Comparison of ENCODE assay signal across 11 cellular contexts in the genomic region with DNA sequence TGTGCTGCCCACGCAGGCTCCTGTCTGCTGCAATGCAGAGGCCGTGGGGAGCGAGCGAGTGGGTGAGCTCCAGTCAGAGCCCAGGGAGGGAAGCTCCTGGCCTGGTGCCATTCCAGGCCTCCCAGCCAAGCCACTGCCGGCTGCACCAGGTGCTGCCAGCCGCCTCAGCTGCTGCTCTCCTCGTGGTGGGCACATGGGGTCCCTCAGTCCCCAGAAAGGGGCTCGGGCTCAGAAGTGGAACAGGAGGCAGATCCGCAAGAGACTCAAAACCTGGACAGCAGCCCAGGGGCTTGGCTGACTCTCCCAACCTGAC. TPM values are rescaled to one million over a fixed set of nuclear protein-coding genes. Genes with fewer than 3 reads are reported as not detected.
DNase-seq lines count a peak whose midpoint lies in the region; ATAC-seq, FAIRE-seq and TF ChIP-seq lines count a peak whose summit lies in the region.
"Had no signal": no experiment of that assay in that cellular context is flagged by ENCODE, and none has a peak within 500 bp of the region (broad histone marks: within the 10 kb centered on the region; RNA-seq: fewer than 3 reads in every experiment).

No MANE protein-coding gene starts in this region.

- WGBS in GM23248 (ENCODE audit: low coverage in 1 of 2, low lambda C conversion rate in 2 of 2, missing lambda C conversion rate in 2 of 2), 2 experiments: 52 to 64% methylated on average over 9 of the region's 9 CpGs
- WGBS in gastroesophageal sphincter (ENCODE audit: low coverage in 1 of 2), 2 donors: no CpG with 5 or more reads among the region's 9 CpGs
- WGBS in prostate gland: 19% methylated on average over 7 of the region's 9 CpGs

- peak; percentile 22 for ATAC-seq in gastroesophageal sphincter
- ATAC-seq in HG02623 (IDR thresholded peaks at IDR 0.05; ENCODE audit: unreplicated experiment): no peak
- ATAC-seq: activated naive CD4-positive, alpha-beta T cell treated with anti-CD3 and anti-CD28 coated beads, Interleukin-2, amount 50 U/mL, for 72 hours had no signal

- no peak for TF ChIP-seq EP300 in gastroesophageal sphincter (IDR thresholded peaks at IDR 0.05)

- H3K9ac ChIP-seq in GM23248: no peak overlapping the region
- H3K9ac ChIP-seq in rectal smooth muscle tissue (ENCODE audit: low read length): no peak overlapping the region

- in situ Hi-C loops in GM23248 (cut with MboI): no loop called here

- intact Hi-C loops in PC-9 (cut with micrococcal nuclease; ENCODE audit: unreplicated experiment) (no loop called here), prostate gland (cut with DNase I) (no loop called here)

- DNase-seq in GM23248: peak; percentile 57
- no peak for DNase-seq in PC-9
- DNase-seq in HTR-8/SVneo (ENCODE audit: insufficient read length, low spot score): no peak
- no peak for DNase-seq in HT-29 (ENCODE audit: low spot score)
- no peak for DNase-seq in prostate gland (ENCODE audit: low spot score)

- H3K79me2 ChIP-seq in GM23248 (ENCODE audit: insufficient read depth) (no peaks in the 10 kb centered on the region), PC-9 (ENCODE audit: low read depth) (no peaks in the 10 kb centered on the region)

- TF ChIP-seq CTCF in PC-9 (conservative IDR thresholded peaks at IDR 0.05) (no peak), gastroesophageal sphincter (IDR thresholded peaks at IDR 0.05) (no peak), prostate gland (IDR thresholded peaks at IDR 0.05) (no peak)

- CTCF ChIA-PET in PC-9 (lab: Charles Lee): interaction anchor here (0.5 kb wide), 1 partner anchor 1344 kb away, joined by 14 read pairs; no protein-coding TSS in a partner anchor

- FAIRE-seq in HTR-8/SVneo (lab: Jason Lieb, UNC): no peak

- no peaks in the 10 kb centered on the region for H3K27me3 ChIP-seq in GM23248 (replicated peaks; ENCODE audit: insufficient read depth)
- H3K27me3 ChIP-seq in PC-9 (ENCODE audit: insufficient read depth, low read depth): no peaks in the 10 kb centered on the region
- H3K27me3 ChIP-seq in gastroesophageal sphincter: no peaks in the 10 kb centered on the region
- H3K27me3 ChIP-seq in rectal smooth muscle tissue (ENCODE audit: control insufficient read depth, insufficient read depth, low read length): no peaks in the 10 kb centered on the region
- H3K27me3 ChIP-seq in prostate gland (replicated peaks; ENCODE audit: insufficient read depth): no peaks in the 10 kb centered on the region
- H3K27me3 ChIP-seq: uterus had no signal

- no peaks in the 10 kb centered on the region for H3K9me3 ChIP-seq in GM23248 (ENCODE audit: low read depth)
- no peaks in the 10 kb centered on the region for H3K9me3 ChIP-seq in PC-9 (ENCODE audit: insufficient read depth, low read depth)
- no peaks in the 10 kb centered on the region for H3K9me3 ChIP-seq in gastroesophageal sphincter
- no peaks in the 10 kb centered on the region for H3K9me3 ChIP-seq in prostate gland
- H3K9me3 ChIP-seq: uterus had no signal

- TF ChIP-seq POLR2A in gastroesophageal sphincter (IDR thresholded peaks at IDR 0.05): no peak
- TF ChIP-seq POLR2A in prostate gland (IDR thresholded peaks at IDR 0.05): no peak

- peaks cover 10% of the 10 kb centered on the region; the same call in 1 of the 2 replicates for H3F3A ChIP-seq in GM23248 (ENCODE audit: insufficient read depth)
- H3F3A ChIP-seq in PC-9 (ENCODE audit: insufficient read depth, low read depth): peaks cover 12% of the 10 kb centered on the region

- H3K4me2 ChIP-seq in GM23248 (ENCODE audit: unreplicated experiment) (no peak overlapping the region), PC-9 (no peak overlapping the region)
- H3K4me2 ChIP-seq: smooth muscle cell had no signal

- TSS peak; percentile 14 for BruUV-seq in PC-9 (replicated peaks; lab: Mats Ljungman, UMichigan)

- POLR2A ChIA-PET in PC-9 (lab: Charles Lee; ENCODE audit: unreplicated experiment): no interaction called here

- H3K27ac ChIP-seq in GM23248 (no peak overlapping the region), PC-9 (no peak overlapping the region), gastroesophageal sphincter (no peak overlapping the region), rectal smooth muscle tissue (ENCODE audit: low read depth, low read length) (no peak overlapping the region), prostate gland (no peak overlapping the region)
- H3K27ac ChIP-seq: uterus had no signal

- H3K4me3 ChIP-seq in GM23248 (no peak overlapping the region), PC-9 (no peak overlapping the region), gastroesophageal sphincter (peak overlapping the region in 1 of 2 donors; percentile 12), rectal smooth muscle tissue (ENCODE audit: low read length) (peak overlapping the region; percentile 2), prostate gland (no peak overlapping the region)
- H3K4me3 ChIP-seq: smooth muscle cell, uterus had no signal

- H3K36me3 ChIP-seq in GM23248 (ENCODE audit: low read depth): no peaks in the 10 kb centered on the region
- no peaks in the 10 kb centered on the region for H3K36me3 ChIP-seq in PC-9 (ENCODE audit: low read depth)
- H3K36me3 ChIP-seq in gastroesophageal sphincter: peaks cover 0 to 13% of the 10 kb centered on the region in 2 donors
- H3K36me3 ChIP-seq in rectal smooth muscle tissue (ENCODE audit: control insufficient read depth, insufficient read depth, low read length): no peaks in the 10 kb centered on the region
- H3K36me3 ChIP-seq in prostate gland: no peaks in the 10 kb centered on the region
- H3K36me3 ChIP-seq: uterus had no signal

- H3K4me1 ChIP-seq in GM23248 (ENCODE audit: insufficient read depth): no peaks in the 10 kb centered on the region
- peaks cover 5% of the 10 kb centered on the region for H3K4me1 ChIP-seq in PC-9 (replicated peaks; ENCODE audit: insufficient read depth)
- H3K4me1 ChIP-seq in gastroesophageal sphincter: peaks cover 0 to 50% (median 24%) of the 10 kb centered on the region in 3 donors
- H3K4me1 ChIP-seq in rectal smooth muscle tissue (ENCODE audit: control insufficient read depth, insufficient read depth, low read length): peaks cover 10% of the 10 kb centered on the region
- H3K4me1 ChIP-seq in prostate gland (replicated peaks): no peaks in the 10 kb centered on the region

- H3K9me2 ChIP-seq in GM23248 (ENCODE audit: insufficient read depth): no peaks in the 10 kb centered on the region
- H3K9me2 ChIP-seq in PC-9 (ENCODE audit: insufficient read depth): no peaks in the 10 kb centered on the region

- H4K20me1 ChIP-seq in GM23248 (ENCODE audit: insufficient read depth) (no peaks in the 10 kb centered on the region), PC-9 (ENCODE audit: insufficient read depth) (no peaks in the 10 kb centered on the region)

- H2AFZ ChIP-seq in GM23248 (no peak overlapping the region), PC-9 (no peak overlapping the region)

RNA-seq across cellular contexts. Expression of gene ABCB9, which starts 2.4 kb away (rescaled TPM):
- 4.0 and 4.4 TPM in 2 replicates for total RNA-seq in GM23248 (2014; rRNA removed; shearing (Covaris generic))
- 2.2 and 4.4 TPM in 2 replicates for polyA plus RNA-seq in GM23248 (2016; fragmentation: Nextera tagmentation; extraction: Ambion mirVana)
- 11.4 and 13.0 TPM in 2 replicates for total RNA-seq in PC-9 (2021)
- total RNA-seq in gastroesophageal sphincter: 1 to 10 TPM; 2.3 to 8.4 (median 3.5) TPM
- total RNA-seq in HT-29 (2014; rRNA removed; shearing (Covaris generic)): 7.3 and 10.2 TPM in 2 replicates
- 10 to 100 TPM in 1 of 2 donors, 1 to 10 TPM in 1; 8.2 to 50.0 TPM for total RNA-seq in prostate gland

RNA-seq across cellular contexts. Expression of gene OGFOD2, which starts 11.2 kb away (rescaled TPM):
- 11.9 and 28.3 TPM in 2 replicates for total RNA-seq in GM23248 (2014; rRNA removed; shearing (Covaris generic))
- polyA plus RNA-seq in GM23248 (2016; fragmentation: Nextera tagmentation; extraction: Ambion mirVana): 12.8 and 15.4 TPM in 2 replicates
- total RNA-seq in PC-9 (2021): 33.5 and 36.1 TPM in 2 replicates
- total RNA-seq in gastroesophageal sphincter: 10 to 100 TPM in 1 of 4 donors, 1 to 10 TPM in 3; 7.3 to 10.7 (median 8.3) TPM
- 40.5 and 52.0 TPM in 2 replicates for total RNA-seq in HT-29 (2014; rRNA removed; shearing (Covaris generic))
- 10 to 100 TPM; 26.3 to 27.6 TPM for total RNA-seq in prostate gland

RNA-seq across cellular contexts. Expression of gene ARL6IP4, which starts 16.6 kb away (rescaled TPM):
- 118 and 150 TPM in 2 replicates for total RNA-seq in GM23248 (2014; rRNA removed; shearing (Covaris generic))
- polyA plus RNA-seq in GM23248 (2016; fragmentation: Nextera tagmentation; extraction: Ambion mirVana): 251 and 259 TPM in 2 replicates
- total RNA-seq in PC-9 (2021): 162 and 191 TPM in 2 replicates
- total RNA-seq in gastroesophageal sphincter: 100 to 1,000 TPM; 251 to 343 (median 302) TPM
- 184 and 228 TPM in 2 replicates for total RNA-seq in HT-29 (2014; rRNA removed; shearing (Covaris generic))
- 100 to 1,000 TPM; 232 to 257 TPM for total RNA-seq in prostate gland
